Comparison of ENCODE assay signal across 8 cellular contexts in the genomic region with DNA sequence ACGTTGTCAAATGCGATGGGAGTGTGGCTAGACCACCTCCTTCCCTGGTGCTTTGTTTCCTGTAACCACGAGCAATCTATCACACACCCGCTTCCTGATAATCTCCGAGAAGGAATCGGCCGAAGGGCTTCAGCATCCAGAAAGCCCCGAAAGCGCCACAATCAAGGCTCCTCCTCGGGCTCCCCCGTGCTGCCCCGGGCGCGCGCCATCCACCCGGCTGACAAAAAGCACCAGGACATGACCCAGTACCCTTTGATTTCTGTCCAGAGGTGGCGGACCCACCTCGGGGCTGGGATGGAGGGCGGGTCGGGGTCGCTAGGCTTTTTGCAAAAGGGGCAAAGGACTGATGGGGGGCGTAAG. TPM values are rescaled to one million over a fixed set of nuclear protein-coding genes. Genes with fewer than 3 reads are reported as not detected.
DNase-seq lines count a peak whose midpoint lies in the region; ATAC-seq and TF ChIP-seq lines count a peak whose summit lies in the region.

No MANE protein-coding gene starts in this region.

- TF ChIP-seq EP300 in stomach (IDR thresholded peaks at IDR 0.05), result no peak

- peaks cover 5% of the 10 kb centered on the region; the same call in 1 of the 2 replicates for H3K4me1 ChIP-seq in iPS-20b (ENCODE audit: insufficient read depth, low read length)
- peaks cover 19 to 79% (median 44%) of the 10 kb centered on the region in 4 donors for H3K4me1 ChIP-seq in stomach

- 3 to 10% (median 4%) methylated on average over 22 of the region's 22 CpGs for WGBS in stomach, 5 donors

- intact Hi-C loops in stomach (cut with DNase I; ENCODE audit: low total_unique reads), result no loop called here

- peak in 1 of 2 donors; percentile 6 for ATAC-seq in activated T-cell treated with anti-CD3 and anti-CD28 coated beads, Interleukin-2, amount 50 U/mL, for 4 hours
- ATAC-seq in HG02870 (IDR thresholded peaks at IDR 0.05; ENCODE audit: unreplicated experiment), result no peak

- no peaks in the 10 kb centered on the region for H3K9me3 ChIP-seq in iPS-20b (ENCODE audit: insufficient read depth, low read depth, low read length)
- no peaks in the 10 kb centered on the region for H3K9me3 ChIP-seq in stomach

- TF ChIP-seq POLR2A in stomach (IDR thresholded peaks at IDR 0.05), result no peak

- DNase-seq in DMS53 (lab: John Stamatoyannopoulos, UW) (peak; percentile 34), DMS53 treated with DMSO at 0.1 percent for 48 hours (lab: John Stamatoyannopoulos, UW; ENCODE audit: unreplicated experiment) (no peak), stomach (no peak), AML-193 (lab: John Stamatoyannopoulos, UW) (no peak)
- no peak for DNase-seq in activated T-cell treated with anti-CD3 and anti-CD28 coated beads, Interleukin-2, amount 50 U/mL, for 4 hours
- DNase-seq in stimulated activated CD8-positive, alpha-beta memory T cell treated with anti-CD3 and anti-CD28 coated beads, Interleukin-4, amount 100 ng/mL, for 48 hours, result no peak

- no peaks in the 10 kb centered on the region for H3K27me3 Mint-ChIP-seq in activated T-cell treated with anti-CD3 and anti-CD28 coated beads, Interleukin-2, amount 50 U/mL, for 4 hours (ENCODE audit: low read depth)

- H3K9me3 Mint-ChIP-seq in activated T-cell treated with anti-CD3 and anti-CD28 coated beads, Interleukin-2, amount 50 U/mL, for 4 hours, result no peaks in the 10 kb centered on the region

- H3K36me3 ChIP-seq in iPS-20b (ENCODE audit: insufficient read depth, low read depth, low read length) (no peaks in the 10 kb centered on the region), stomach (peaks cover 0 to 13% (median 11%) of the 10 kb centered on the region in 4 donors)

- peak overlapping the region; percentile 89 for H3K4me3 Mint-ChIP-seq in activated T-cell treated with anti-CD3 and anti-CD28 coated beads, Interleukin-2, amount 50 U/mL, for 4 hours

- TF ChIP-seq CTCF in stomach (IDR thresholded peaks at IDR 0.05), result no peak

- peaks cover 7% of the 10 kb centered on the region for H3K36me3 Mint-ChIP-seq in activated T-cell treated with anti-CD3 and anti-CD28 coated beads, Interleukin-2, amount 50 U/mL, for 4 hours (ENCODE audit: insufficient read depth)

- H3K4me3 ChIP-seq in iPS-20b (ENCODE audit: low read length), result peak overlapping the region; percentile 85
- peak overlapping the region; percentile 78 to 81 (median 80) for H3K4me3 ChIP-seq in stomach

- peak overlapping the region; percentile 72; the same call in 1 of the 2 replicates for H3K9ac ChIP-seq in iPS-20b (ENCODE audit: low read depth, low read length)

- H3K4me1 Mint-ChIP-seq in activated T-cell treated with anti-CD3 and anti-CD28 coated beads, Interleukin-2, amount 50 U/mL, for 4 hours (ENCODE audit: low read depth), result peaks cover 23% of the 10 kb centered on the region

- H3K27ac ChIP-seq in iPS-20b (ENCODE audit: low read length) (no peak overlapping the region), stomach (peak overlapping the region in 4 of 5 donors; percentile 9 to 91 (median 88))

- H3K27me3 ChIP-seq in iPS-20b (ENCODE audit: insufficient read depth, low read length) (peaks cover 10% of the 10 kb centered on the region; the same call in 1 of the 2 replicates), stomach (no peaks in the 10 kb centered on the region)

RNA-seq across cellular contexts. Expression of gene ARMC7, which starts 0.7 kb away (rescaled TPM):
- 10 to 100 TPM; 13.2 to 14.4 (median 13.7) TPM for total RNA-seq in activated T-cell treated with anti-CD3 and anti-CD28 coated beads, Interleukin-2, amount 50 U/mL, for 4 hours
- 10 to 100 TPM in 4 of 5 donors, 1 to 10 TPM in 1; 2.2 to 26.8 (median 13.9) TPM for total RNA-seq in stomach
- 10 to 100 TPM in 2 of 3 donors, 1 to 10 TPM in 1; 9.6 to 10.8 (median 10.7) TPM for polyA plus RNA-seq in stomach

RNA-seq across cellular contexts. Expression of gene SLC16A5, which starts 21.3 kb away (rescaled TPM):
- total RNA-seq in activated T-cell treated with anti-CD3 and anti-CD28 coated beads, Interleukin-2, amount 50 U/mL, for 4 hours, result 1 to 10 TPM in 1 of 3 donors, under 1 TPM in 2; 0.53 to 1.2 (median 0.55) TPM
- total RNA-seq in stomach, result 100 to 1,000 TPM in 1 of 5 donors, 10 to 100 TPM in 4; 30.3 to 132 (median 57.1) TPM
- polyA plus RNA-seq in stomach, result 1 to 10 TPM; 6.8 to 9.0 (median 7.9) TPM

RNA-seq across cellular contexts. Expression of gene NT5C, which starts 22.5 kb away (rescaled TPM):
- total RNA-seq in activated T-cell treated with anti-CD3 and anti-CD28 coated beads, Interleukin-2, amount 50 U/mL, for 4 hours, result 100 to 1,000 TPM in 1 of 3 donors, 10 to 100 TPM in 2; 91.0 to 103 (median 91.4) TPM
- 100 to 1,000 TPM in 3 of 5 donors, 10 to 100 TPM in 2; 24.1 to 472 (median 150) TPM for total RNA-seq in stomach
- polyA plus RNA-seq in stomach, result 100 to 1,000 TPM in 2 of 3 donors, 10 to 100 TPM in 1; 60.5 to 120 (median 117) TPM

RNA-seq across cellular contexts. Expression of gene JPT1, which starts 45.3 kb away (rescaled TPM):
- 100 to 1,000 TPM; 161 to 182 (median 167) TPM for total RNA-seq in activated T-cell treated with anti-CD3 and anti-CD28 coated beads, Interleukin-2, amount 50 U/mL, for 4 hours
- 100 to 1,000 TPM in 1 of 5 donors, 10 to 100 TPM in 3, 1 to 10 TPM in 1; 8.0 to 217 (median 61.9) TPM for total RNA-seq in stomach
- polyA plus RNA-seq in stomach, result 100 to 1,000 TPM; 133 to 405 (median 227) TPM

Comparison
In these comparisons a context has a peak if more than half of its experiments do, and no peak if none do; other contexts are left out.
1. RNA of gene SLC16A5, which starts 21.3 kb away (total RNA-seq): 30.3 to 132 TPM in stomach; 0.53 to 1.2 TPM in activated T-cell treated with anti-CD3 and anti-CD28 coated beads, Interleukin-2, amount 50 U/mL, for 4 hours; every median in the first group is over 10 times any median in the second.